In genomic region chr1:156476501-156477298, GRCh38 we compare ENCODE assay signal across 9 cellular contexts. TPM values are rescaled to one million over a fixed set of nuclear protein-coding genes. Genes with fewer than 3 reads are reported as not detected.
DNase-seq lines count a peak whose midpoint lies in the region; ATAC-seq and TF ChIP-seq lines count a peak whose summit lies in the region.
"Had no signal": no experiment of that assay in that cellular context is flagged by ENCODE, and none has a peak within 500 bp of the region (broad histone marks: within the 10 kb centered on the region; RNA-seq: fewer than 3 reads in every experiment).

No MANE protein-coding gene starts in this region.

- no peaks in the 10 kb centered on the region for H3K9me3 ChIP-seq in duodenal mucosa (ENCODE audit: control insufficient read depth in 1 of 2, low read length in 2 of 2)

- no peak overlapping the region for H3K9ac ChIP-seq in duodenal mucosa (ENCODE audit: low read depth in 1 of 2, low read length in 2 of 2)

- no peaks in the 10 kb centered on the region for H3K27me3 ChIP-seq in duodenal mucosa (ENCODE audit: control insufficient read depth in 1 of 2, insufficient read depth in 2 of 2, low read length in 2 of 2)

- intact Hi-C loops in posterior vena cava (cut with DNase I), result no loop called here

- H3K4me1 ChIP-seq in duodenal mucosa (ENCODE audit: control insufficient read depth in 1 of 2, insufficient read depth in 2 of 2, low read length in 2 of 2), result peaks cover 26 to 36% of the 10 kb centered on the region in 2 donors

- peak; percentile 74 for DNase-seq in LHCN-M2 (ENCODE audit: low read depth)
- peak; percentile 90 for DNase-seq in posterior vena cava (ENCODE audit: low spot score)
- DNase-seq in globus pallidus (ENCODE audit: low spot score), result no peak
- no peak for DNase-seq in NCI-H2029 treated with DMSO at 0.1 percent for 48 hours (lab: John Stamatoyannopoulos, UW)
- DNase-seq: NCI-H345 had no signal

- H3K4me3 ChIP-seq in duodenal mucosa (ENCODE audit: low read depth in 1 of 2, low read length in 2 of 2), result no peak overlapping the region

- no peak for TF ChIP-seq CTCF in C4-2B (conservative IDR thresholded peaks at IDR 0.05)

- H3K27ac ChIP-seq in C4-2B (peak overlapping the region; percentile 3; the same call in 1 of the 2 replicates), duodenal mucosa (ENCODE audit: low read depth, low read length) (peak overlapping the region; percentile 79)

- H3K36me3 ChIP-seq in duodenal mucosa (ENCODE audit: control insufficient read depth in 1 of 2, insufficient read depth in 2 of 2, low read length in 2 of 2), result peaks cover 78 to 94% of the 10 kb centered on the region in 2 donors

- ATAC-seq in GM21360 (IDR thresholded peaks at IDR 0.05; ENCODE audit: unreplicated experiment), result no peak
- no peak for ATAC-seq in GM18502 (IDR thresholded peaks at IDR 0.05; ENCODE audit: poor library complexity, unreplicated experiment)

RNA-seq across cellular contexts. Expression of gene MEF2D, which starts 23.9 kb away (rescaled TPM):
- 21.9 and 23.2 TPM in 2 replicates for total RNA-seq in LHCN-M2 (2014; rRNA removed)
- 27.4 TPM for polyA plus RNA-seq in LHCN-M2 (2012)
- total RNA-seq in posterior vena cava, result 100 to 1,000 TPM in 1 of 2 donors, 10 to 100 TPM in 1; 77.5 to 102 TPM

Comparison
In these comparisons a context has a peak if more than half of its experiments do, and no peak if none do; other contexts are left out.
1. DNase-seq: peak in LHCN-M2 (single experiment) and posterior vena cava (single experiment); none in globus pallidus (single experiment) and NCI-H2029 treated with DMSO at 0.1 percent for 48 hours (single experiment).